Comparison of ENCODE assay signal across 24 cellular contexts in genomic region chr3:134807189-134807588, GRCh38. TPM values are rescaled to one million over a fixed set of nuclear protein-coding genes. Genes with fewer than 3 reads are reported as not detected.
DNase-seq lines count a peak whose midpoint lies in the region; ATAC-seq, FAIRE-seq and TF ChIP-seq lines count a peak whose summit lies in the region.
"Had no signal": no experiment of that assay in that cellular context is flagged by ENCODE, and none has a peak within 500 bp of the region (broad histone marks: within the 10 kb centered on the region; RNA-seq: fewer than 3 reads in every experiment).

No MANE protein-coding gene starts in this region.

- H3K36me3 Mint-ChIP-seq in activated CD4-positive, alpha-beta T cell treated with anti-CD3 and anti-CD28 coated beads, Interleukin-2, amount 10 ng/mL, durations not matched to agents 24 days and 14 days (ENCODE audit: low read depth) = no peaks in the 10 kb centered on the region

- TF ChIP-seq EP300 in GM12878 (IDR thresholded peaks at IDR 0.05; ENCODE audit: borderline replicate concordance in 1 of 2, control insufficient read depth in 1 of 2, low read depth in 2 of 2, low read length in 2 of 2) = no peak

- no peak overlapping the region for H3K27ac Mint-ChIP-seq in activated CD4-positive, alpha-beta T cell treated with anti-CD3 and anti-CD28 coated beads, Interleukin-2, amount 10 ng/mL, durations not matched to agents 24 days and 14 days
- H3K27ac Mint-ChIP-seq: CD4-positive, alpha-beta T cell had no signal

- TF ChIP-seq RAD21 in GM12878 (IDR thresholded peaks at IDR 0.05; ENCODE audit: insufficient read depth, low read depth, low read length) = no peak

- no peak overlapping the region for H2AFZ ChIP-seq in GM12878 (ENCODE audit: control insufficient read depth, low read depth, low read length)

- SMC1A ChIA-PET in GM12878 (lab: Charles Lee; ENCODE audit: uncharacterized antibody, unreplicated experiment) = interaction anchor here (1.1 to 14.4 kb wide), 9 partner anchors 8 to 693 kb away, joined by 3 to 110 read pairs (median 6); partner anchors contain the start of gene EPHB1

- in situ Hi-C loops in GM12878 (cut with MboI) = no loop called here

- no peak overlapping the region for H3K4me3 Mint-ChIP-seq in activated CD4-positive, alpha-beta T cell treated with anti-CD3 and anti-CD28 coated beads, Interleukin-2, amount 10 ng/mL, durations not matched to agents 24 days and 14 days
- H3K4me3 Mint-ChIP-seq: CD4-positive, alpha-beta T cell had no signal

- CTCF ChIA-PET in GM12878 (lab: Yijun Ruan, JAX) = interaction anchor here (1.0 to 3.2 kb wide), 6 partner anchors 12 to 418 kb away, joined by 3 to 18 read pairs (median 4); partner anchors contain the start of gene EPHB1

- H3K4me1 Mint-ChIP-seq in activated CD4-positive, alpha-beta T cell treated with anti-CD3 and anti-CD28 coated beads, Interleukin-2, amount 10 ng/mL, durations not matched to agents 24 days and 14 days = peaks cover 24% of the 10 kb centered on the region

- H4K20me1 ChIP-seq in GM12878 (ENCODE audit: control insufficient read depth, insufficient read depth) = no peaks in the 10 kb centered on the region; the same call in 1 of the 2 replicates
- H4K20me1 ChIP-seq: BLaER1 treated with 17β-estradiol and CSF1 and Interleukin-3, amounts not matched to agents 10 nM and 100 nM had no signal

- no TSS peak for BruUV-seq in GM12878 (replicated peaks; lab: Mats Ljungman, UMichigan)

- peaks cover 32% of the 10 kb centered on the region for H3K4me1 ChIP-seq in GM12878 (ENCODE audit: control insufficient read depth, insufficient read depth, low read length)
- no peaks in the 10 kb centered on the region for H3K4me1 ChIP-seq in effector memory CD4-positive, alpha-beta T cell (ENCODE audit: control insufficient read depth, insufficient read depth, low read length, poor library complexity, severe bottlenecking)
- H3K4me1 ChIP-seq: BLaER1 treated with 17β-estradiol and CSF1 and Interleukin-3, amounts not matched to agents 10 nM and 100 nM; Peyer's patch had no signal

- no peak overlapping the region for H3K4me3 ChIP-seq in GM12878
- H3K4me3 ChIP-seq in effector memory CD4-positive, alpha-beta T cell (ENCODE audit: insufficient read depth, low read depth, low read length, poor library complexity, severe bottlenecking) = no peak overlapping the region
- H3K4me3 ChIP-seq: BLaER1 treated with 17β-estradiol and CSF1 and Interleukin-3, amounts not matched to agents 10 nM and 100 nM; Peyer's patch; SK-N-MC had no signal

- TF ChIP-seq POLR2A in GM12878 (IDR thresholded peaks at IDR 0.05; ENCODE audit: low read depth, low read length) = no peak

- WGBS in GM12878 (ENCODE audit: insufficient coverage, insufficient replicate concordance, low lambda C conversion rate, missing lambda C conversion rate) = 29% methylated on average over 5 of the region's 6 CpGs

- TF ChIP-seq CTCF in GM12878 (IDR thresholded peaks at IDR 0.05 in 2 of 3, conservative IDR thresholded peaks at IDR 0.05 in 1 of 3; ENCODE audit: control insufficient read depth in 2 of 3, extremely low read depth in 1 of 3, insufficient read depth in 1 of 3, low read depth in 3 of 3, low read length in 3 of 3) = no peak; a peak in 1 of 6 replicates

- no peak overlapping the region for H3K9ac ChIP-seq in GM12878 (ENCODE audit: control insufficient read depth, insufficient read depth, low read length)
- H3K9ac ChIP-seq: BLaER1 treated with 17β-estradiol and CSF1 and Interleukin-3, amounts not matched to agents 10 nM and 100 nM had no signal

- peak; percentile 43 for DNase-seq in AG08395 (ENCODE audit: low spot score)
- no peak for DNase-seq in GM12878 (ENCODE audit: low read depth, low spot score)
- DNase-seq in mesenteric fat pad (ENCODE audit: low spot score) = peak; percentile 33
- DNase-seq in activated CD4-positive, alpha-beta T cell treated with anti-CD3 and anti-CD28 coated beads, Interleukin-2, amount 10 ng/mL, durations not matched to agents 24 days and 14 days = no peak
- no peak for DNase-seq in effector memory CD4-positive, alpha-beta T cell
- no peak for DNase-seq in NCI-H1092 treated with DMSO at 0.1 percent for 48 hours (lab: John Stamatoyannopoulos, UW)
- DNase-seq: AML-193; CD4-positive, alpha-beta T cell; NCI-H1105 treated with DMSO at 0.1 percent for 48 hours; NCI-H2029; NCI-H2227 treated with DMSO at 0.1 percent for 48 hours; NCI-H526 treated with DMSO at 0.1 percent for 48 hours; OCI-M1; Peyer's patch; SIG-M5 had no signal

- 0 out of 4 replicates have a peak, but pooled peaks cover 0 to 3% of the 10 kb centered on the region in 2 experiments for H3K36me3 ChIP-seq in GM12878 (ENCODE audit: control insufficient read depth in 2 of 2, insufficient read depth in 2 of 2, low read length in 1 of 2)
- no peaks in the 10 kb centered on the region for H3K36me3 ChIP-seq in effector memory CD4-positive, alpha-beta T cell (ENCODE audit: control insufficient read depth, insufficient read depth, low read length)
- H3K36me3 ChIP-seq: BLaER1 treated with 17β-estradiol and CSF1 and Interleukin-3, amounts not matched to agents 10 nM and 100 nM; Peyer's patch had no signal

- POLR2A ChIA-PET in GM12878 (lab: Charles Lee) = interaction anchor here (0.7 to 1.1 kb wide), 2 partner anchors 11 to 41 kb away, joined by 3 to 4 read pairs; no protein-coding TSS in a partner anchor

- H3K27me3 ChIP-seq in GM12878 (replicated peaks in 1 of 2; ENCODE audit: control insufficient read depth in 2 of 2, insufficient read depth in 2 of 2, low read length in 1 of 2) = no peaks in the 10 kb centered on the region
- H3K27me3 ChIP-seq in effector memory CD4-positive, alpha-beta T cell (replicated peaks; ENCODE audit: control insufficient read depth, insufficient read depth, low read length, poor library complexity, severe bottlenecking) = no peaks in the 10 kb centered on the region
- H3K27me3 ChIP-seq: BLaER1 treated with 17β-estradiol and CSF1 and Interleukin-3, amounts not matched to agents 10 nM and 100 nM; Peyer's patch had no signal

- peaks cover 3% of the 10 kb centered on the region for H3K9me3 Mint-ChIP-seq in activated CD4-positive, alpha-beta T cell treated with anti-CD3 and anti-CD28 coated beads, Interleukin-2, amount 10 ng/mL, durations not matched to agents 24 days and 14 days
- H3K9me3 Mint-ChIP-seq: CD4-positive, alpha-beta T cell had no signal

- no peaks in the 10 kb centered on the region for H3K9me3 ChIP-seq in GM12878 (replicated peaks; ENCODE audit: control insufficient read depth, insufficient read depth, low read length)
- no peaks in the 10 kb centered on the region for H3K9me3 ChIP-seq in effector memory CD4-positive, alpha-beta T cell (ENCODE audit: control insufficient read depth, low read length)
- H3K9me3 ChIP-seq: BLaER1 treated with 17β-estradiol and CSF1 and Interleukin-3, amounts not matched to agents 10 nM and 100 nM; Peyer's patch had no signal

- peaks cover 55% of the 10 kb centered on the region for H3K79me2 ChIP-seq in GM12878 (ENCODE audit: control insufficient read depth, insufficient read depth, low read length)

- FAIRE-seq in GM12878 (lab: Jason Lieb, UNC) = no peak
- FAIRE-seq: D721Med, G401.6, GM12891, H54 had no signal

- peaks cover 28% of the 10 kb centered on the region for H3K27me3 Mint-ChIP-seq in activated CD4-positive, alpha-beta T cell treated with anti-CD3 and anti-CD28 coated beads, Interleukin-2, amount 10 ng/mL, durations not matched to agents 24 days and 14 days
- H3K27me3 Mint-ChIP-seq: CD4-positive, alpha-beta T cell had no signal

- H3K27ac ChIP-seq in GM12878 (ENCODE audit: control insufficient read depth, insufficient read depth) = no peak overlapping the region
- no peak overlapping the region for H3K27ac ChIP-seq in effector memory CD4-positive, alpha-beta T cell (ENCODE audit: insufficient read depth, low read length, poor library complexity, severe bottlenecking)
- H3K27ac ChIP-seq: BLaER1 treated with 17β-estradiol and CSF1 and Interleukin-3, amounts not matched to agents 10 nM and 100 nM; HL-60; Peyer's patch; SK-N-MC had no signal

- RAD21 ChIA-PET in GM12878 (lab: Charles Lee; ENCODE audit: unreplicated experiment) = interaction anchor here (1.0 to 6.0 kb wide), 4 partner anchors 11 to 98 kb away, joined by 5 to 42 read pairs (median 16); partner anchors contain the start of gene EPHB1

- intact Hi-C loops in GM12878 (cut with micrococcal nuclease; ENCODE audit: unreplicated experiment) = no loop called here
- intact Hi-C loops in activated CD4-positive, alpha-beta T cell treated with anti-CD3 and anti-CD28 coated beads, Interleukin-2, amount 10 ng/mL, durations not matched to agents 24 days and 14 days (cut with micrococcal nuclease) = loop anchor here (10.0 kb wide), 1 partner anchor 322 kb away; the partner anchor contains the start of genes ANAPC13 and CEP63

- no peak overlapping the region for H3K4me2 ChIP-seq in GM12878 (ENCODE audit: control insufficient read depth, insufficient read depth)
- H3K4me2 ChIP-seq: BLaER1 treated with 17β-estradiol and CSF1 and Interleukin-3, amounts not matched to agents 10 nM and 100 nM had no signal

- ATAC-seq in GM18867 (IDR thresholded peaks at IDR 0.05; ENCODE audit: unreplicated experiment) = peak; percentile 24
- peak; percentile 17 for ATAC-seq in GM12878

TF ChIP-seq in GM12878, 131 proteins besides CTCF, POLR2A, EP300 and RAD21 (continues in another document):
- TF ChIP-seq PAX8 (IDR thresholded peaks at IDR 0.05) (no peak), GATAD2B (conservative IDR thresholded peaks at IDR 0.05; ENCODE audit: low read depth) (no peak)

RNA-seq across cellular contexts. Expression of gene EPHB1, which starts 12.1 kb away (rescaled TPM):
- 62.8 and 71.3 TPM in 2 replicates for total RNA-seq in GM12878 (2013; cell fraction: nucleolus; rRNA removed)
- total RNA-seq in GM12878 (2014; rRNA removed) = 1.3 and 1.5 TPM in 2 replicates
- total RNA-seq in GM12878 (2014; rRNA removed; fragmentation: Illumina TruSeq; extraction: Trizol) = 0.67 and 0.69 TPM in 2 replicates
- total RNA-seq in GM12878 (2021) = 1.8 and 2.2 TPM in 2 replicates
- 1.4 TPM for polyA plus RNA-seq in GM12878 (2011; ENCODE audit: low read depth)
- polyA plus RNA-seq in GM12878 (2011; rRNA removed) = 11.3 and 23.8 TPM in 2 replicates
- 16.7 and 23.2 TPM in 2 replicates for polyA plus RNA-seq in GM12878 (2011; cell fraction: cytosol; rRNA removed)
- polyA plus RNA-seq in GM12878 (2011; cell fraction: nucleus; rRNA removed) = 40.2 and 43.2 TPM in 2 replicates
- 2.4 and 3.9 TPM in 2 replicates for polyA plus RNA-seq in GM12878 (2012)
- 0.52 and 0.84 TPM in 2 replicates for polyA plus RNA-seq in GM12878 (2014; fragmentation: Illumina TruSeq; extraction: Trizol)
- polyA plus RNA-seq in GM12878 (2014; fragmentation: Nextera tagmentation; extraction: Ambion mirVana) = under 1 TPM; 0.34 to 0.49 TPM
- polyA plus RNA-seq in GM12878 (2014; rRNA removed) = 0.33 and 0.51 TPM in 2 replicates
- polyA plus RNA-seq in GM12878 (2016; fragmentation: Nextera tagmentation; extraction: Ambion mirVana) = 1 to 10 TPM; 1.6 TPM
- polyA minus RNA-seq in GM12878 (2011; rRNA and poly(A)+ RNA removed) = 54.3 and 64.7 TPM in 2 replicates
- polyA minus RNA-seq in GM12878 (2011; cell fraction: cytosol; rRNA and poly(A)+ RNA removed) = 18.7 and 25.7 TPM in 2 replicates
- 161 and 396 TPM in 2 replicates for polyA minus RNA-seq in GM12878 (2011; cell fraction: nucleus; rRNA and poly(A)+ RNA removed)
- total RNA-seq in mesenteric fat pad = 1.9 TPM
- total RNA-seq in activated CD4-positive, alpha-beta T cell treated with anti-CD3 and anti-CD28 coated beads, Interleukin-2, amount 10 ng/mL, durations not matched to agents 24 days and 14 days = 1.6 and 2.3 TPM in 2 replicates
- total RNA-seq: A172 had no signal

Comparison
In these comparisons a context has a peak if more than half of its experiments do, and no peak if none do; other contexts are left out.
1. DNase-seq: peak in AG08395 (single experiment) and mesenteric fat pad (single experiment); none in GM12878 (single experiment), activated CD4-positive, alpha-beta T cell treated with anti-CD3 and anti-CD28 coated beads, Interleukin-2, amount 10 ng/mL, durations not matched to agents 24 days and 14 days (single experiment), effector memory CD4-positive, alpha-beta T cell (0 of 3) and NCI-H1092 treated with DMSO at 0.1 percent for 48 hours (single experiment).